18 cellular contexts compared by ENCODE assay signal in genomic region chr16:81767987-81768592, GRCh38. TPM values are rescaled to one million over a fixed set of nuclear protein-coding genes. Genes with fewer than 3 reads are reported as not detected.
A peak's percentile ranks its signal among the peaks of the same experiment; 100 is the strongest.
DNase-seq lines count a peak whose midpoint lies in the region; ATAC-seq, FAIRE-seq and TF ChIP-seq lines count a peak whose summit lies in the region.
"Had no signal": no experiment of that assay in that cellular context is flagged by ENCODE, and none has a peak within 500 bp of the region (broad histone marks: within the 10 kb centered on the region; RNA-seq: fewer than 3 reads in every experiment).

No MANE protein-coding gene starts in this region.

- no peaks in the 10 kb centered on the region for H3K9me3 Mint-ChIP-seq in MCF 10A (ENCODE audit: unreplicated experiment)
- H3K9me3 Mint-ChIP-seq: stimulated activated naive CD8-positive, alpha-beta T cell treated with anti-CD3 and anti-CD28 coated beads, Interleukin-15, amount 100 ng/mL, for 72 hours had no signal

- no peak for TF ChIP-seq CTCF in MCF 10A (IDR thresholded peaks at IDR 0.05; ENCODE audit: unreplicated experiment)

- no TSS peak for BruUV-seq in MCF 10A (replicated peaks; lab: Mats Ljungman, UMichigan)

- no peaks in the 10 kb centered on the region for H3K27me3 Mint-ChIP-seq in MCF 10A (ENCODE audit: insufficient read depth, unreplicated experiment)
- H3K27me3 Mint-ChIP-seq: stimulated activated naive CD8-positive, alpha-beta T cell treated with anti-CD3 and anti-CD28 coated beads, Interleukin-15, amount 100 ng/mL, for 72 hours had no signal

- FAIRE-seq in GM19239 (lab: Jason Lieb, UNC) = no peak

- H3K4me1 Mint-ChIP-seq in MCF 10A (ENCODE audit: insufficient read depth, unreplicated experiment) = no peaks in the 10 kb centered on the region
- H3K4me1 Mint-ChIP-seq: CD4-positive, CD25-positive, alpha-beta regulatory T cell; nephron; stimulated activated naive CD8-positive, alpha-beta T cell treated with anti-CD3 and anti-CD28 coated beads, Interleukin-15, amount 100 ng/mL, for 72 hours had no signal

- DNase-seq in T47D (ENCODE audit: low read depth in 1 of 2, low spot score in 1 of 2) (peak; percentile 42 to 74), MCF 10A (ENCODE audit: unreplicated experiment) (no peak), NCI-H2196 treated with DMSO at 0.1 percent for 48 hours (lab: John Stamatoyannopoulos, UW; ENCODE audit: unreplicated experiment) (peak; percentile 38), left colon (no peak), SW 1271 (lab: John Stamatoyannopoulos, UW) (no peak), GM19239 (ENCODE audit: insufficient read length, low spot score) (no peak), RKO (ENCODE audit: low spot score) (no peak)
- DNase-seq: ACHN; activated gamma-delta T cell; CD4-positive, CD25-positive, alpha-beta regulatory T cell; gastrocnemius medialis; GOT3; Kasumi-1; SIG-M5; stimulated activated naive CD8-positive, alpha-beta T cell treated with anti-CD3 and anti-CD28 coated beads, Interleukin-15, amount 100 ng/mL, for 72 hours had no signal

- POLR2A ChIA-PET in MCF 10A (lab: Yijun Ruan, JAX) = no interaction called here

- H3K36me3 Mint-ChIP-seq in MCF 10A (ENCODE audit: insufficient read depth, unreplicated experiment) = no peaks in the 10 kb centered on the region
- H3K36me3 Mint-ChIP-seq: CD4-positive, CD25-positive, alpha-beta regulatory T cell had no signal

- no peak overlapping the region for H3K27ac Mint-ChIP-seq in MCF 10A (ENCODE audit: low read depth, unreplicated experiment)
- H3K27ac Mint-ChIP-seq: CD4-positive, CD25-positive, alpha-beta regulatory T cell; nephron; stimulated activated naive CD8-positive, alpha-beta T cell treated with anti-CD3 and anti-CD28 coated beads, Interleukin-15, amount 100 ng/mL, for 72 hours had no signal

- in situ Hi-C loops in T47D (cut with HindIII; ENCODE audit: low pct_unique_long_range_greater_than_20kb, low sequenced_read_pairs) = no loop called here

- ATAC-seq in left colon (peak; percentile 91), HG03135 (IDR thresholded peaks at IDR 0.05; ENCODE audit: unreplicated experiment) (no peak)
- ATAC-seq: activated CD4-positive, CD25-positive, alpha-beta regulatory T cell treated with anti-CD3 and anti-CD28 coated beads, Interleukin-2, amount 50 U/mL, for 24 hours; gastrocnemius medialis; stimulated activated naive CD8-positive, alpha-beta T cell treated with anti-CD3 and anti-CD28 coated beads, Interleukin-15, amount 100 ng/mL, for 72 hours had no signal

- CTCF ChIA-PET in MCF 10A (lab: Yijun Ruan, JAX) = interaction anchor here (0.6 kb wide), 1 partner anchor 124 kb away, joined by 3 read pairs; no protein-coding TSS in a partner anchor

- H3K4me3 Mint-ChIP-seq in MCF 10A (ENCODE audit: unreplicated experiment) = no peak overlapping the region
- H3K4me3 Mint-ChIP-seq: CD4-positive, CD25-positive, alpha-beta regulatory T cell; nephron; stimulated activated naive CD8-positive, alpha-beta T cell treated with anti-CD3 and anti-CD28 coated beads, Interleukin-15, amount 100 ng/mL, for 72 hours had no signal

- intact Hi-C loops in MCF 10A (cut with micrococcal nuclease) (no loop called here), left colon (cut with DNase I, micrococcal nuclease) (no loop called here)

RNA-seq across cellular contexts. Expression of gene PLCG2, which starts 11.0 kb away (rescaled TPM):
- total RNA-seq in MCF 10A (2022) (5.2 and 6.0 TPM in 2 replicates), left colon (10 to 100 TPM; 16.7 to 20.0 TPM)

Comparison
In these comparisons a context has a peak if more than half of its experiments do, and no peak if none do; other contexts are left out.
1. DNase-seq: peak in T47D (2 of 2) and NCI-H2196 treated with DMSO at 0.1 percent for 48 hours (single experiment); none in MCF 10A (single experiment), left colon (0 of 2), SW 1271 (0 of 2), GM19239 (single experiment) and RKO (single experiment).